ENCODE assay signal across 9 cellular contexts in the genomic region with DNA sequence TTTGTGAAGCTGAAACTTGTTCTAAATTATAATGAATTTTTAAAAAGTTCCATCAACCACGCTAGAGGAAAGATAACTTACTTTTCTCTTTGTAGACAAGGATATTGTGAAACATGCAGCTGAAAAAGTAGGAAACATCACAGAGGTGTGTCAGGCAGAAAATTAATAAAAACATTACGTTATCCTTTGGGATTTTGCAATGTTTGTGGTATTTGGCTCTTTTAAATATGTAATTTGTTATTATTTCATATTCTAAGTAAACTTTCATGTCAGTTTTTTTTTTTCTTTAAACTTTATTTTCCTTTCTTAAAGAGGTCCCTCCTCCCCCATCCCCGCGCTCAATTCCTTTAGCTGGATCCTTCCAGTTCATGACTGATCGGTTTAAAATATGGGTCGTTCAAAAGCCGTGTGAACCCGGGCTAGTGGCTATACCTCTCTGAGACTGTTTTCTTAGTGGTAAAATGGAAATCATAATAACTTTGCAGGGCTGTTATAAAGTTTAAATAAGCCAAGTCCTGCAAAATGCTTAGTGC. TPM values are rescaled to one million over a fixed set of nuclear protein-coding genes. Genes with fewer than 3 reads are reported as not detected.
A peak's percentile ranks its signal among the peaks of the same experiment; 100 is the strongest.
DNase-seq lines count a peak whose midpoint lies in the region; ATAC-seq, FAIRE-seq and TF ChIP-seq lines count a peak whose summit lies in the region.
"Had no signal": no experiment of that assay in that cellular context is flagged by ENCODE, and none has a peak within 500 bp of the region (broad histone marks: within the 10 kb centered on the region; RNA-seq: fewer than 3 reads in every experiment).

No MANE protein-coding gene starts in this region.

- H3K4me1 Mint-ChIP-seq in astrocyte (ENCODE audit: low read depth, unreplicated experiment) (peaks cover 11% of the 10 kb centered on the region), HFFc6 (ENCODE audit: low read depth) (peaks cover 5% of the 10 kb centered on the region)

- H3K27me3 Mint-ChIP-seq in astrocyte (ENCODE audit: low read depth, unreplicated experiment) (peaks cover 8% of the 10 kb centered on the region), HFFc6 (ENCODE audit: insufficient read depth) (peaks cover 12% of the 10 kb centered on the region)

- no peak for FAIRE-seq in astrocyte (lab: Jason Lieb, UNC)

- CTCF ChIA-PET in A673 (lab: Charles Lee): interaction anchor here (1.4 kb wide), 1 partner anchor 83 kb away, joined by 5 read pairs; no protein-coding TSS in a partner anchor

- H4K20me1 ChIP-seq in astrocyte (ENCODE audit: insufficient read depth, low read length): peaks cover 22% of the 10 kb centered on the region

- peak overlapping the region; percentile 69 for H2AFZ ChIP-seq in astrocyte (ENCODE audit: low read depth, low read length)

- H3K9me3 Mint-ChIP-seq in astrocyte (ENCODE audit: unreplicated experiment) (no peaks in the 10 kb centered on the region), HFFc6 (no peaks in the 10 kb centered on the region)
- H3K9me3 Mint-ChIP-seq: activated T-cell treated with anti-CD3 and anti-CD28 coated beads, Interleukin-2, amount 50 U/mL, for 4 hours had no signal

- no TSS peak for BruUV-seq in A673 (replicated peaks; lab: Mats Ljungman, UMichigan)

- no peak overlapping the region for H3K27ac Mint-ChIP-seq in astrocyte (ENCODE audit: unreplicated experiment)
- H3K27ac Mint-ChIP-seq in HFFc6: no peak overlapping the region

- peaks cover 17% of the 10 kb centered on the region for H3K79me2 ChIP-seq in astrocyte (ENCODE audit: insufficient read depth, low read length)

- H3K4me2 ChIP-seq in astrocyte (ENCODE audit: low read length): peak overlapping the region; percentile 85

- no peaks in the 10 kb centered on the region for H3K36me3 ChIP-seq in A673 (ENCODE audit: insufficient read depth, low read length, poor library complexity, severe bottlenecking)
- H3K36me3 ChIP-seq in astrocyte (ENCODE audit: insufficient read depth, low read length): no peaks in the 10 kb centered on the region
- H3K36me3 ChIP-seq in lower lobe of right lung: peaks cover 7% of the 10 kb centered on the region

- H3K36me3 Mint-ChIP-seq in astrocyte (ENCODE audit: low read depth, unreplicated experiment) (peaks cover 4% of the 10 kb centered on the region), HFFc6 (ENCODE audit: low read depth) (peaks cover 8% of the 10 kb centered on the region)

- POLR2A ChIA-PET in A673 (lab: Charles Lee; ENCODE audit: low non-redundant PET): no interaction called here

- H3K4me1 ChIP-seq in A673 (ENCODE audit: insufficient read depth, low read length, poor library complexity, severe bottlenecking) (peaks cover 6% of the 10 kb centered on the region), astrocyte (ENCODE audit: insufficient read depth, low read length) (peaks cover 6% of the 10 kb centered on the region), lower lobe of right lung (peaks cover 15% of the 10 kb centered on the region)

- H3K9ac ChIP-seq in astrocyte (ENCODE audit: low read length): peak overlapping the region; percentile 29

- H3K4me3 Mint-ChIP-seq in astrocyte (ENCODE audit: unreplicated experiment) (no peak overlapping the region), HFFc6 (no peak overlapping the region)
- H3K4me3 Mint-ChIP-seq: activated T-cell treated with anti-CD3 and anti-CD28 coated beads, Interleukin-2, amount 50 U/mL, for 4 hours had no signal

- intact Hi-C loops in A673 (cut with micrococcal nuclease; ENCODE audit: unreplicated experiment): no loop called here
- intact Hi-C loops in lower lobe of right lung (cut with DNase I): no loop called here

- H3K9me3 ChIP-seq in A673 (ENCODE audit: low read depth, low read length, poor library complexity, severe bottlenecking) (no peaks in the 10 kb centered on the region), astrocyte (ENCODE audit: insufficient read depth, low read depth, low read length) (no peaks in the 10 kb centered on the region), lower lobe of right lung (no peaks in the 10 kb centered on the region)

- no peak for TF ChIP-seq CTCF in A673 (conservative IDR thresholded peaks at IDR 0.05; ENCODE audit: low read depth, low read length)
- no peak for TF ChIP-seq CTCF in HFF-Myc (IDR thresholded peaks at IDR 0.05; ENCODE audit: low read depth, low read length, missing control alignments)
- no peak for TF ChIP-seq CTCF in astrocyte (IDR thresholded peaks at IDR 0.05; ENCODE audit: insufficient read depth, low read depth, low read length)
- no peak for TF ChIP-seq CTCF in lower lobe of right lung (IDR thresholded peaks at IDR 0.05)
- no peak for TF ChIP-seq CTCF in HFFc6 (IDR thresholded peaks at IDR 0.05)

- no peak for DNase-seq in A673 (ENCODE audit: low spot score)
- DNase-seq in HFF-Myc (ENCODE audit: extremely low read depth, low read depth): no peak
- no peak for DNase-seq in astrocyte (ENCODE audit: low read depth)
- no peak for DNase-seq in lower lobe of right lung
- DNase-seq in HFFc6: no peak
- DNase-seq in H4 (ENCODE audit: low spot score): no peak
- DNase-seq in NCI-H226: no peak

- H3K27ac ChIP-seq in A673 (ENCODE audit: low read depth, low read length, poor library complexity, severe bottlenecking): no peak overlapping the region
- no peak overlapping the region for H3K27ac ChIP-seq in astrocyte (ENCODE audit: low read depth, low read length)
- H3K27ac ChIP-seq in lower lobe of right lung: no peak overlapping the region

- no peaks in the 10 kb centered on the region for H3K27me3 ChIP-seq in A673 (replicated peaks; ENCODE audit: insufficient read depth, low read depth, low read length, poor library complexity)
- no peaks in the 10 kb centered on the region for H3K27me3 ChIP-seq in astrocyte (ENCODE audit: insufficient read depth, low read length)
- H3K27me3 ChIP-seq in lower lobe of right lung (ENCODE audit: low read depth): no peaks in the 10 kb centered on the region

- ATAC-seq in lower lobe of right lung (peak; percentile 0 to 11), HG03457 (IDR thresholded peaks at IDR 0.05; ENCODE audit: unreplicated experiment) (no peak)

- H3K4me3 ChIP-seq in A673 (ENCODE audit: low read depth, low read length, poor library complexity, severe bottlenecking): peak overlapping the region; percentile 91
- H3K4me3 ChIP-seq in HFF-Myc (replicated peaks; ENCODE audit: low read depth, low read length): peak overlapping the region; percentile 61
- peak overlapping the region; percentile 65 for H3K4me3 ChIP-seq in astrocyte (ENCODE audit: insufficient read depth, low read depth, low read length)
- peak overlapping the region; percentile 74 for H3K4me3 ChIP-seq in lower lobe of right lung

RNA-seq across cellular contexts. Expression of gene CCDC61, which starts 0.7 kb away (rescaled TPM):
- total RNA-seq in A673 (2021) (15.4 and 16.5 TPM in 2 replicates), astrocyte (6.6 and 6.7 TPM in 2 replicates), lower lobe of right lung (16.3 TPM)
- 10 to 100 TPM in 3 of 6 experiments, 1 to 10 TPM in 3; 8.6 to 13.1 (median 11.0) TPM for total RNA-seq in HFFc6 (2021; fragmentation: NEBNext Ultra II Directional; extraction: Animal tissue kit (Norgen Biotek cat#: 25700))
- total RNA-seq in H4 (2014; rRNA removed; shearing (Covaris generic)): 1.4 and 3.7 TPM in 2 replicates

RNA-seq across cellular contexts. Expression of gene NOVA2, which starts 20.9 kb away (rescaled TPM):
- total RNA-seq in A673 (2021) (not detected in 2 replicates), astrocyte (10.7 and 11.1 TPM in 2 replicates), lower lobe of right lung (18.8 TPM)
- under 1 TPM in 4 of 6 experiments, not detected in 2; 0.03 to 0.14 (median 0.10) TPM for total RNA-seq in HFFc6 (2021; fragmentation: NEBNext Ultra II Directional; extraction: Animal tissue kit (Norgen Biotek cat#: 25700))
- total RNA-seq in H4 (2014; rRNA removed; shearing (Covaris generic)): 0.19 and 0.37 TPM in 2 replicates
- total RNA-seq: activated T-cell treated with anti-CD3 and anti-CD28 coated beads, Interleukin-2, amount 50 U/mL, for 4 hours had no signal

RNA-seq across cellular contexts. Expression of gene PGLYRP1, which starts 28.3 kb away (rescaled TPM):
- total RNA-seq in A673 (2021) (not detected in 2 replicates), astrocyte (not detected in 2 replicates), lower lobe of right lung (3.0 TPM)
- total RNA-seq in HFFc6 (2021; fragmentation: NEBNext Ultra II Directional; extraction: Animal tissue kit (Norgen Biotek cat#: 25700)): not detected
- total RNA-seq in H4 (2014; rRNA removed; shearing (Covaris generic)): not detected in 2 replicates
- total RNA-seq: activated T-cell treated with anti-CD3 and anti-CD28 coated beads, Interleukin-2, amount 50 U/mL, for 4 hours had no signal

RNA-seq across cellular contexts. Expression of gene IGFL4, which starts 46.3 kb away (rescaled TPM):
- total RNA-seq in A673 (2021) (not detected in 2 replicates), astrocyte (2.3 and 5.4 TPM in 2 replicates), lower lobe of right lung (not detected)
- not detected for total RNA-seq in HFFc6 (2021; fragmentation: NEBNext Ultra II Directional; extraction: Animal tissue kit (Norgen Biotek cat#: 25700))
- not detected in 2 replicates for total RNA-seq in H4 (2014; rRNA removed; shearing (Covaris generic))
- total RNA-seq: activated T-cell treated with anti-CD3 and anti-CD28 coated beads, Interleukin-2, amount 50 U/mL, for 4 hours had no signal
